In genomic region chr1:4529579-4530445, GRCh38 we compare ENCODE assay signal across 16 cellular contexts.
DNase-seq lines count a peak whose midpoint lies in the region; TF ChIP-seq lines count a peak whose summit lies in the region.
"Had no signal": no experiment of that assay in that cellular context is flagged by ENCODE, and none has a peak within 500 bp of the region (broad histone marks: within the 10 kb centered on the region; RNA-seq: fewer than 3 reads in every experiment).

No MANE protein-coding gene starts in this region.

- no peaks in the 10 kb centered on the region for H3K36me3 Mint-ChIP-seq in activated naive CD4-positive, alpha-beta T cell treated with anti-CD3 and anti-CD28 coated beads, Interleukin-2, amount 10 ng/mL, durations not matched to agents 7 days and 5 days
- H3K36me3 Mint-ChIP-seq: CD4-positive, alpha-beta memory T cell had no signal

- H3K9me3 ChIP-seq in liver (ENCODE audit: control insufficient read depth in 4 of 4, low read length in 3 of 4) (no peaks in the 10 kb centered on the region), SJCRH30 (replicated peaks) (no peaks in the 10 kb centered on the region)
- H3K9me3 ChIP-seq: BE2C, Peyer's patch had no signal

- no peak overlapping the region for H3K27ac Mint-ChIP-seq in activated naive CD4-positive, alpha-beta T cell treated with anti-CD3 and anti-CD28 coated beads, Interleukin-2, amount 10 ng/mL, durations not matched to agents 7 days and 5 days
- H3K27ac Mint-ChIP-seq: CD4-positive, alpha-beta memory T cell had no signal

- DNase-seq in DMS153 treated with DMSO at 0.1 percent for 48 hours (lab: John Stamatoyannopoulos, UW; ENCODE audit: unreplicated experiment) (peak; percentile 26), NCI-H187 treated with DMSO at 0.1 percent for 48 hours (lab: John Stamatoyannopoulos, UW) (peak; percentile 27), SW480 (ENCODE audit: low spot score) (peak; percentile 57), SJCRH30 (no peak), DMS53 (lab: John Stamatoyannopoulos, UW) (no peak)
- no peak for DNase-seq in activated naive CD4-positive, alpha-beta T cell treated with anti-CD3 and anti-CD28 coated beads, Interleukin-2, amount 10 ng/mL, durations not matched to agents 7 days and 5 days
- DNase-seq: BE2C; CD4-positive, alpha-beta memory T cell; GF-D8; KG1; NCI-H1048; NCI-H1930; NCI-H446 treated with DMSO at 0.1 percent for 48 hours; Peyer's patch; SIG-M5 had no signal

- TF ChIP-seq CTCF in liver (IDR thresholded peaks at IDR 0.05; ENCODE audit: low read depth, low read length, missing input control), result no peak

- peak in 1 of 2 donors; percentile 14 for TF ChIP-seq RAD21 in liver (IDR thresholded peaks at IDR 0.05)

- H3K9me3 Mint-ChIP-seq in activated naive CD4-positive, alpha-beta T cell treated with anti-CD3 and anti-CD28 coated beads, Interleukin-2, amount 10 ng/mL, durations not matched to agents 7 days and 5 days, result no peaks in the 10 kb centered on the region

- no peak overlapping the region for H3K27ac ChIP-seq in liver (ENCODE audit: low read depth in 1 of 2, low read length in 2 of 2)
- no peak overlapping the region for H3K27ac ChIP-seq in SJCRH30
- H3K27ac ChIP-seq: Peyer's patch had no signal

- no peak overlapping the region for H3K4me3 ChIP-seq in liver (ENCODE audit: low read depth in 1 of 3, low read length in 3 of 3)
- H3K4me3 ChIP-seq in SJCRH30, result no peak overlapping the region
- H3K4me3 ChIP-seq: Peyer's patch had no signal

- H3K4me1 ChIP-seq in liver (ENCODE audit: control insufficient read depth in 4 of 4, insufficient read depth in 4 of 4, low read length in 3 of 4) (peaks cover 3 to 17% (median 15%) of the 10 kb centered on the region in 4 donors), SJCRH30 (no peaks in the 10 kb centered on the region)
- H3K4me1 ChIP-seq: BE2C, Peyer's patch had no signal

- H3K4me1 Mint-ChIP-seq in activated naive CD4-positive, alpha-beta T cell treated with anti-CD3 and anti-CD28 coated beads, Interleukin-2, amount 10 ng/mL, durations not matched to agents 7 days and 5 days, result no peaks in the 10 kb centered on the region
- H3K4me1 Mint-ChIP-seq: CD4-positive, alpha-beta memory T cell had no signal

- no peaks in the 10 kb centered on the region for H3K36me3 ChIP-seq in liver (ENCODE audit: control insufficient read depth in 4 of 4, insufficient read depth in 3 of 4, low read depth in 1 of 4, low read length in 3 of 4)
- H3K36me3 ChIP-seq in SJCRH30, result no peaks in the 10 kb centered on the region
- H3K36me3 ChIP-seq: BE2C, Peyer's patch had no signal

- H3K4me3 Mint-ChIP-seq in activated naive CD4-positive, alpha-beta T cell treated with anti-CD3 and anti-CD28 coated beads, Interleukin-2, amount 10 ng/mL, durations not matched to agents 7 days and 5 days, result no peak overlapping the region
- H3K4me3 Mint-ChIP-seq: CD4-positive, alpha-beta memory T cell had no signal

- no peaks in the 10 kb centered on the region for H3K27me3 ChIP-seq in liver (ENCODE audit: control insufficient read depth in 4 of 4, insufficient read depth in 4 of 4, low read length in 3 of 4)
- peaks cover 26% of the 10 kb centered on the region for H3K27me3 ChIP-seq in SJCRH30
- H3K27me3 ChIP-seq: BE2C, Peyer's patch had no signal

- H3K9ac ChIP-seq in liver (ENCODE audit: low read depth in 1 of 2, low read length in 2 of 2), result no peak overlapping the region

- 28% methylated on average over 16 of the region's 16 CpGs for WGBS in liver

- CTCF ChIA-PET in activated naive CD4-positive, alpha-beta T cell treated with anti-CD3 and anti-CD28 coated beads, Interleukin-2, amount 10 ng/mL, durations not matched to agents 7 days and 5 days (lab: Charles Lee), result no interaction called here

- no peaks in the 10 kb centered on the region for H3K27me3 Mint-ChIP-seq in activated naive CD4-positive, alpha-beta T cell treated with anti-CD3 and anti-CD28 coated beads, Interleukin-2, amount 10 ng/mL, durations not matched to agents 7 days and 5 days

TF ChIP-seq in liver, 16 proteins besides CTCF, POLR2A, EP300 and RAD21:
- TF ChIP-seq EGR1 (IDR thresholded peaks at IDR 0.05; ENCODE audit: low read depth in 2 of 2), result no peak
- peak; percentile 38 for TF ChIP-seq SP1 (IDR thresholded peaks at IDR 0.05)
- TF ChIP-seq ZBTB33 (IDR thresholded peaks at IDR 0.05), result no peak
- peak in 1 of 2 donors; percentile 20 for TF ChIP-seq RXRA (IDR thresholded peaks at IDR 0.05)
- no peak for TF ChIP-seq NR2F2 (IDR thresholded peaks at IDR 0.05)
- peak in 1 of 2 donors; percentile 40 for TF ChIP-seq JUND (IDR thresholded peaks at IDR 0.05)
- TF ChIP-seq REST (IDR thresholded peaks at IDR 0.05), result no peak
- no peak for TF ChIP-seq ATF3 (IDR thresholded peaks at IDR 0.05)
- TF ChIP-seq TAF1 (conservative IDR thresholded peaks at IDR 0.05), result no peak
- TF ChIP-seq MAX (IDR thresholded peaks at IDR 0.05), result no peak
- TF ChIP-seq HNF4G (IDR thresholded peaks at IDR 0.05), result peak; percentile 11
- no peak for TF ChIP-seq FOXA2 (IDR thresholded peaks at IDR 0.05)
- TF ChIP-seq FOXA1 (IDR thresholded peaks at IDR 0.05), result no peak
- TF ChIP-seq YY1 (IDR thresholded peaks at IDR 0.05), result peak; percentile 24
- peak; percentile 13 to 47 for TF ChIP-seq HNF4A (conservative IDR thresholded peaks at IDR 0.05)
- TF ChIP-seq GABPA (IDR thresholded peaks at IDR 0.05 in 1 of 2, conservative IDR thresholded peaks at IDR 0.05 in 1 of 2), result no peak

Comparison
In these comparisons a context has a peak if more than half of its experiments do, and no peak if none do; other contexts are left out.
1. DNase-seq: peak in DMS153 treated with DMSO at 0.1 percent for 48 hours (single experiment), NCI-H187 treated with DMSO at 0.1 percent for 48 hours (single experiment) and SW480 (single experiment); none in SJCRH30 (0 of 2), activated naive CD4-positive, alpha-beta T cell treated with anti-CD3 and anti-CD28 coated beads, Interleukin-2, amount 10 ng/mL, durations not matched to agents 7 days and 5 days (single experiment) and DMS53 (single experiment).